ENCODE assay signal across 10 cellular contexts in genomic region chr6:128997880-128998279, GRCh38.
"Had no signal": no experiment of that assay in that cellular context is flagged by ENCODE, and none has a peak within 500 bp of the region (broad histone marks: within the 10 kb centered on the region; RNA-seq: fewer than 3 reads in every experiment).

No MANE protein-coding gene starts in this region.

- ATAC-seq: HCT116, HepG2 had no signal

- H2AFZ ChIP-seq: GM23248 had no signal

- H3K4me2 ChIP-seq: KMS-11 had no signal

- H3K36me3 Mint-ChIP-seq: IgD-negative memory B cell had no signal

- H3K36me3 ChIP-seq: HAP-1 had no signal

- H3K27ac Mint-ChIP-seq: HFFc6, IgD-negative memory B cell had no signal

- H3K9ac ChIP-seq: GM23248, KMS-11 had no signal

- H3K9me3 ChIP-seq: HAP-1 had no signal

- FAIRE-seq: HepG2 had no signal

- H3K4me1 Mint-ChIP-seq: IgD-negative memory B cell had no signal

- H3K4me3 Mint-ChIP-seq: HFFc6, IgD-negative memory B cell had no signal

- H3K4me3 ChIP-seq: GM23248, HAP-1 had no signal

- H3K4me1 ChIP-seq: HAP-1 had no signal

- H3K27ac ChIP-seq: GM23248, HL-60, KMS-11 had no signal

- DNase-seq: GM23248, H7, HFFc6, KBM-7 had no signal
